In genomic region chr3:112653209-112653871, GRCh38 we compare ENCODE assay signal across 12 cellular contexts. TPM values are rescaled to one million over a fixed set of nuclear protein-coding genes. Genes with fewer than 3 reads are reported as not detected.
DNase-seq lines count a peak whose midpoint lies in the region; ATAC-seq and TF ChIP-seq lines count a peak whose summit lies in the region.
"Had no signal": no experiment of that assay in that cellular context is flagged by ENCODE, and none has a peak within 500 bp of the region (broad histone marks: within the 10 kb centered on the region; RNA-seq: fewer than 3 reads in every experiment).

No MANE protein-coding gene starts in this region.

- CTCF ChIA-PET in RWPE1 (lab: Yijun Ruan, JAX), result interaction anchor here (0.6 to 2.0 kb wide), 4 partner anchors 10 to 332 kb away, joined by 3 to 7 read pairs (median 4); no protein-coding TSS in a partner anchor

- no peaks in the 10 kb centered on the region for H3K9me3 ChIP-seq in psoas muscle

- H3K36me3 ChIP-seq in psoas muscle (ENCODE audit: insufficient read depth in 1 of 2, low read depth in 1 of 2), result no peaks in the 10 kb centered on the region
- H3K36me3 ChIP-seq: WERI-Rb-1 had no signal

- ATAC-seq in psoas muscle (peak; percentile 37 to 83 (median 62)), HG03095 (IDR thresholded peaks at IDR 0.05; ENCODE audit: unreplicated experiment) (no peak)
- ATAC-seq: GM23338 had no signal

- POLR2A ChIA-PET in RWPE1 (lab: Yijun Ruan, JAX; ENCODE audit: low non-redundant PET), result no interaction called here

- 54 to 63% (median 62%) methylated on average over 5 of the region's 5 CpGs for WGBS in psoas muscle, 3 donors

- no peaks in the 10 kb centered on the region for H3K4me1 ChIP-seq in psoas muscle

- DNase-seq in AG20443 (ENCODE audit: low spot score) (peak; percentile 86), RWPE1 (ENCODE audit: low spot score) (peak; percentile 85), fibroblast of pulmonary artery (ENCODE audit: low read depth) (peak; percentile 88), psoas muscle (no peak), CD1c-positive myeloid dendritic cell (ENCODE audit: extremely low spot score) (no peak), NOMO-1 treated with DMSO at 0.1 percent for 48 hours (lab: John Stamatoyannopoulos, UW; ENCODE audit: unreplicated experiment) (no peak), DMS 273 treated with DMSO at 0.1 percent for 48 hours (lab: John Stamatoyannopoulos, UW) (no peak)
- DNase-seq: CD4-positive, alpha-beta memory T cell; naive B cell; WERI-Rb-1 had no signal

- H3K27ac ChIP-seq in RWPE1 (peak overlapping the region; percentile 64; the same call in 1 of the 2 replicates), psoas muscle (peak overlapping the region; percentile 5)
- H3K27ac ChIP-seq: WERI-Rb-1 had no signal

- TF ChIP-seq CTCF in RWPE1 (conservative IDR thresholded peaks at IDR 0.05; ENCODE audit: low read depth) (no peak), fibroblast of pulmonary artery (IDR thresholded peaks at IDR 0.05; ENCODE audit: low read length, missing control alignments) (no peak), psoas muscle (IDR thresholded peaks at IDR 0.05) (no peak)

- H3K27me3 ChIP-seq in psoas muscle (ENCODE audit: insufficient read depth in 3 of 3, low read length in 2 of 3), result no peaks in the 10 kb centered on the region

- intact Hi-C loops in psoas muscle (cut with DNase I), result no loop called here

- H3K4me3 ChIP-seq in fibroblast of pulmonary artery (replicated peaks; ENCODE audit: low read depth, low read length) (no peak overlapping the region), psoas muscle (no peak overlapping the region)
- H3K4me3 ChIP-seq: GM23338 had no signal

RNA-seq across cellular contexts. Expression of gene CCDC80, which starts 12.4 kb away (rescaled TPM):
- total RNA-seq in psoas muscle, result 10 to 100 TPM; 12.2 to 53.5 (median 22.5) TPM
- 1 to 10 TPM; 1.3 to 4.6 (median 4.2) TPM for polyA plus RNA-seq in psoas muscle
- total RNA-seq: CD4-positive, alpha-beta memory T cell had no signal

Comparison
In these comparisons a context has a peak if more than half of its experiments do, and no peak if none do; other contexts are left out.
1. DNase-seq: peak in AG20443 (single experiment), RWPE1 (single experiment) and fibroblast of pulmonary artery (single experiment); none in psoas muscle (0 of 2), CD1c-positive myeloid dendritic cell (single experiment), NOMO-1 treated with DMSO at 0.1 percent for 48 hours (single experiment) and DMS 273 treated with DMSO at 0.1 percent for 48 hours (single experiment).